In genomic region chr21:45820171-45821091, GRCh38 we compare ENCODE assay signal across 8 cellular contexts.
A peak's percentile ranks its signal among the peaks of the same experiment; 100 is the strongest.
DNase-seq lines count a peak whose midpoint lies in the region; ATAC-seq, FAIRE-seq and TF ChIP-seq lines count a peak whose summit lies in the region.

No MANE protein-coding gene starts in this region.

- H3K4me2 ChIP-seq in HepG2 (ENCODE audit: low read depth, low read length): peak overlapping the region; percentile 16; the same call in 1 of the 2 replicates

- intact Hi-C loops in HepG2 (cut with micrococcal nuclease; ENCODE audit: unreplicated experiment): loop anchor here (1.0 to 2.0 kb wide), 4 partner anchors 126 to 264 kb away; no protein-coding TSS in a partner anchor

- peaks cover 4% of the 10 kb centered on the region; the same call in 1 of the 2 replicates for H3K4me1 ChIP-seq in HEK293 (ENCODE audit: control insufficient read depth, insufficient read depth, low read length)
- H3K4me1 ChIP-seq in HepG2 (ENCODE audit: insufficient read depth, low read length): peaks cover 35% of the 10 kb centered on the region

- WGBS in HepG2 (ENCODE audit: low lambda C conversion rate): 15% methylated on average over 7 of the region's 31 CpGs

- no TSS peak for BruUV-seq in HepG2 (replicated peaks; lab: Mats Ljungman, UMichigan)

- no peaks in the 10 kb centered on the region for H3K9me3 ChIP-seq in HEK293 (ENCODE audit: control insufficient read depth, insufficient read depth, low read depth, low read length)
- no peaks in the 10 kb centered on the region for H3K9me3 ChIP-seq in HepG2 (ENCODE audit: low read length)

- peak; percentile 82 for FAIRE-seq in HepG2 (lab: Jason Lieb, UNC)

- TF ChIP-seq POLR2A in HepG2 (IDR thresholded peaks at IDR 0.05; ENCODE audit: insufficient read depth in 1 of 2, low read depth in 2 of 2, low read length in 2 of 2): no peak

- DNase-seq in Ammon's horn (ENCODE audit: low spot score) (peak; percentile 93), NCI-H526 treated with DMSO at 0.1 percent for 48 hours (lab: John Stamatoyannopoulos, UW) (peak; percentile 42), chondrocyte (ENCODE audit: low spot score) (no peak), HepG2 (ENCODE audit: low spot score) (peak; percentile 78)
- peak; percentile 88 for DNase-seq in activated CD4-positive, alpha-beta T cell treated with anti-CD3 and anti-CD28 coated beads for 48 hours
- peak; percentile 30 to 75 (median 64) for DNase-seq in stimulated activated CD4-positive, alpha-beta T cell treated with anti-CD3 and anti-CD28 coated beads, TNF-alpha, amount 100 ng/mL, for 1 hour (ENCODE audit: low read depth in 3 of 3, low spot score in 1 of 3)

- H3K27me3 ChIP-seq in HepG2 (ENCODE audit: control insufficient read depth in 1 of 2, insufficient read depth in 2 of 2, low read length in 2 of 2): peaks cover 2 to 44% of the 10 kb centered on the region in 2 experiments; a peak in 3 of 5 replicates

- H3K36me3 ChIP-seq in HEK293 (ENCODE audit: control insufficient read depth in 2 of 2, insufficient read depth in 1 of 2, low read length in 2 of 2): no peaks in the 10 kb centered on the region
- no peaks in the 10 kb centered on the region for H3K36me3 ChIP-seq in HepG2 (replicated peaks in 1 of 2; ENCODE audit: control insufficient read depth in 1 of 2, insufficient read depth in 2 of 2, low read length in 2 of 2)

- CTCF ChIA-PET in HEK293 (lab: Yijun Ruan, JAX) (interaction anchor here (0.6 to 5.2 kb wide), 30 partner anchors 8 to 683 kb away, joined by 3 to 41 read pairs (median 4); no protein-coding TSS in a partner anchor), HepG2 (lab: Yijun Ruan, JAX; ENCODE audit: low intra/inter-chr PET ratio, low total read pairs) (interaction anchor here (0.7 to 2.9 kb wide), 6 partner anchors 126 to 680 kb away, joined by 3 to 27 read pairs (median 7); no protein-coding TSS in a partner anchor)

- H3K27ac ChIP-seq in HEK293 (ENCODE audit: extremely low read depth, low read depth, low read length) (no peak overlapping the region), HepG2 (ENCODE audit: extremely low read length, insufficient read depth, low read length) (no peak overlapping the region)

- peak; percentile 95 for TF ChIP-seq RAD21 in HepG2 (CRISPR knock-in tag; IDR thresholded peaks at IDR 0.05)

- in situ Hi-C loops in HepG2 (cut with HindIII; ENCODE audit: extremely low pct_ligation_motif_present, low pct_unique_long_range_greater_than_20kb): loop anchor here (5.0 kb wide), 1 partner anchor 263 kb away; no protein-coding TSS in a partner anchor

- POLR2A ChIA-PET in HEK293 (lab: Yijun Ruan, JAX) (interaction anchor here (0.5 to 1.7 kb wide), 3 partner anchors 102 to 533 kb away, joined by 3 to 8 read pairs (median 3); partner anchors contain the start of gene POFUT2), HepG2 (lab: Yijun Ruan, JAX) (interaction anchor here (2.0 kb wide), 1 partner anchor 265 kb away, joined by 8 read pairs; no protein-coding TSS in a partner anchor)

- no peak for TF ChIP-seq EP300 in HepG2 (IDR thresholded peaks at IDR 0.05; ENCODE audit: low read depth in 2 of 2, low read length in 2 of 2)
- no peak for TF ChIP-seq EP300 in HepG2 (CRISPR knock-in tag; IDR thresholded peaks at IDR 0.05; ENCODE audit: borderline replicate concordance)

- peak overlapping the region; percentile 66 for H3K27ac Mint-ChIP-seq in chondrocyte (ENCODE audit: unreplicated experiment)

- H3K4me3 ChIP-seq in HEK293 (ENCODE audit: low read depth, low read length) (no peak overlapping the region), HepG2 (replicated peaks in 1 of 3; ENCODE audit: insufficient read depth in 1 of 3, low read depth in 2 of 3, low read length in 3 of 3) (no peak overlapping the region; a peak in 1 of 6 replicates)

- H3K27me3 Mint-ChIP-seq in chondrocyte (ENCODE audit: low read depth): peaks cover 3% of the 10 kb centered on the region

- peaks cover 32% of the 10 kb centered on the region for H3K4me1 Mint-ChIP-seq in chondrocyte (ENCODE audit: low read depth)

- TF ChIP-seq CTCF in HEK293 (tag by site-specific recombination; IDR thresholded peaks at IDR 0.05) (peak; percentile 96), chondrocyte (IDR thresholded peaks at IDR 0.05) (peak; percentile 92), HepG2 (CRISPR knock-in tag; IDR thresholded peaks at IDR 0.05) (peak; percentile 96)

- no peak overlapping the region for H3K9ac ChIP-seq in HepG2 (ENCODE audit: insufficient read depth, low read depth, low read length)

- no peaks in the 10 kb centered on the region for H4K20me1 ChIP-seq in HepG2 (ENCODE audit: insufficient read depth, low read length)

- H3K4me3 Mint-ChIP-seq in chondrocyte (ENCODE audit: unreplicated experiment): no peak overlapping the region

- H3K79me2 ChIP-seq in HepG2 (ENCODE audit: insufficient read depth, low read length): no peaks in the 10 kb centered on the region

- no peaks in the 10 kb centered on the region for H3K9me3 Mint-ChIP-seq in chondrocyte (ENCODE audit: low read depth)

- H3K36me3 Mint-ChIP-seq in chondrocyte (ENCODE audit: low read depth): peaks cover 2% of the 10 kb centered on the region

- H2AFZ ChIP-seq in HepG2 (ENCODE audit: low read length): no peak overlapping the region

- peak; percentile 85 for ATAC-seq in HepG2
- ATAC-seq in HG03521 (IDR thresholded peaks at IDR 0.05; ENCODE audit: unreplicated experiment): no peak

TF ChIP-seq in HEK293, 187 proteins besides CTCF, POLR2A, EP300 and RAD21 (continues in another document):
- TF ChIP-seq, protein P1, sequence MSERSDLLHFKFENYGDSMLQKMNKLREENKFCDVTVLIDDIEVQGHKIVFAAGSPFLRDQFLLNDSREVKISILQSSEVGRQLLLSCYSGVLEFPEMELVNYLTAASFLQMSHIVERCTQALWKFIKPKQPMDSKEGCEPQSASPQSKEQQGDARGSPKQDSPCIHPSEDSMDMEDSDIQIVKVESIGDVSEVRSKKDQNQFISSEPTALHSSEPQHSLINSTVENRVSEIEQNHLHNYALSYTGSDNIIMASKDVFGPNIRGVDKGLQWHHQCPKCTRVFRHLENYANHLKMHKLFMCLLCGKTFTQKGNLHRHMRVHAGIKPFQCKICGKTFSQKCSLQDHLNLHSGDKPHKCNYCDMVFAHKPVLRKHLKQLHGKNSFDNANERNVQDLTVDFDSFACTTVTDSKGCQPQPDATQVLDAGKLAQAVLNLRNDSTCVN (tag by site-specific recombination; optimal IDR thresholded peaks at IDR 0.05): peak; percentile 14
- TF ChIP-seq ZNF629 (tag by site-specific recombination; IDR thresholded peaks at IDR 0.05): peak; percentile 31; the same call in 1 of the 2 replicates
- peak; percentile 58 for TF ChIP-seq IKZF3 (tag by site-specific recombination; IDR thresholded peaks at IDR 0.05)
- TF ChIP-seq ZBTB17 (tag by site-specific recombination; IDR thresholded peaks at IDR 0.05): peak; percentile 45; the same call in 1 of the 2 replicates
- peak; percentile 96 for TF ChIP-seq ZNF654 (tag by site-specific recombination; IDR thresholded peaks at IDR 0.05; ENCODE audit: low read depth)
- no peak for TF ChIP-seq RBAK (tag by site-specific recombination; IDR thresholded peaks at IDR 0.05)
- TF ChIP-seq ZBTB7A (tag by site-specific recombination; IDR thresholded peaks at IDR 0.05; ENCODE audit: low read depth): no peak
- peak; percentile 82 for TF ChIP-seq ZNF335 (tag by site-specific recombination; conservative IDR thresholded peaks at IDR 0.05)
- TF ChIP-seq, protein P2, sequence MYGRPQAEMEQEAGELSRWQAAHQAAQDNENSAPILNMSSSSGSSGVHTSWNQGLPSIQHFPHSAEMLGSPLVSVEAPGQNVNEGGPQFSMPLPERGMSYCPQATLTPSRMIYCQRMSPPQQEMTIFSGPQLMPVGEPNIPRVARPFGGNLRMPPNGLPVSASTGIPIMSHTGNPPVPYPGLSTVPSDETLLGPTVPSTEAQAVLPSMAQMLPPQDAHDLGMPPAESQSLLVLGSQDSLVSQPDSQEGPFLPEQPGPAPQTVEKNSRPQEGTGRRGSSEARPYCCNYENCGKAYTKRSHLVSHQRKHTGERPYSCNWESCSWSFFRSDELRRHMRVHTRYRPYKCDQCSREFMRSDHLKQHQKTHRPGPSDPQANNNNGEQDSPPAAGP (tag by site-specific recombination; IDR thresholded peaks at IDR 0.05): peak; percentile 73
- TF ChIP-seq ZNF324 (tag by site-specific recombination; IDR thresholded peaks at IDR 0.05): peak; percentile 48; the same call in 1 of the 2 replicates

TF ChIP-seq in HepG2, 621 proteins besides CTCF, POLR2A, EP300 and RAD21 (continues in another document):
- no peak for TF ChIP-seq SOX6 (IDR thresholded peaks at IDR 0.05)
- 0 out of 2 replicates have a peak, but pooled peaks have one; percentile 13 for TF ChIP-seq SOX6 (CRISPR knock-in tag; IDR thresholded peaks at IDR 0.05)
- TF ChIP-seq, protein P3, sequence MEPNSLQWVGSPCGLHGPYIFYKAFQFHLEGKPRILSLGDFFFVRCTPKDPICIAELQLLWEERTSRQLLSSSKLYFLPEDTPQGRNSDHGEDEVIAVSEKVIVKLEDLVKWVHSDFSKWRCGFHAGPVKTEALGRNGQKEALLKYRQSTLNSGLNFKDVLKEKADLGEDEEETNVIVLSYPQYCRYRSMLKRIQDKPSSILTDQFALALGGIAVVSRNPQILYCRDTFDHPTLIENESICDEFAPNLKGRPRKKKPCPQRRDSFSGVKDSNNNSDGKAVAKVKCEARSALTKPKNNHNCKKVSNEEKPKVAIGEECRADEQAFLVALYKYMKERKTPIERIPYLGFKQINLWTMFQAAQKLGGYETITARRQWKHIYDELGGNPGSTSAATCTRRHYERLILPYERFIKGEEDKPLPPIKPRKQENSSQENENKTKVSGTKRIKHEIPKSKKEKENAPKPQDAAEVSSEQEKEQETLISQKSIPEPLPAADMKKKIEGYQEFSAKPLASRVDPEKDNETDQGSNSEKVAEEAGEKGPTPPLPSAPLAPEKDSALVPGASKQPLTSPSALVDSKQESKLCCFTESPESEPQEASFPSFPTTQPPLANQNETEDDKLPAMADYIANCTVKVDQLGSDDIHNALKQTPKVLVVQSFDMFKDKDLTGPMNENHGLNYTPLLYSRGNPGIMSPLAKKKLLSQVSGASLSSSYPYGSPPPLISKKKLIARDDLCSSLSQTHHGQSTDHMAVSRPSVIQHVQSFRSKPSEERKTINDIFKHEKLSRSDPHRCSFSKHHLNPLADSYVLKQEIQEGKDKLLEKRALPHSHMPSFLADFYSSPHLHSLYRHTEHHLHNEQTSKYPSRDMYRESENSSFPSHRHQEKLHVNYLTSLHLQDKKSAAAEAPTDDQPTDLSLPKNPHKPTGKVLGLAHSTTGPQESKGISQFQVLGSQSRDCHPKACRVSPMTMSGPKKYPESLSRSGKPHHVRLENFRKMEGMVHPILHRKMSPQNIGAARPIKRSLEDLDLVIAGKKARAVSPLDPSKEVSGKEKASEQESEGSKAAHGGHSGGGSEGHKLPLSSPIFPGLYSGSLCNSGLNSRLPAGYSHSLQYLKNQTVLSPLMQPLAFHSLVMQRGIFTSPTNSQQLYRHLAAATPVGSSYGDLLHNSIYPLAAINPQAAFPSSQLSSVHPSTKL (CRISPR knock-in tag; IDR thresholded peaks at IDR 0.05): 0 out of 2 replicates have a peak, but pooled peaks have one; percentile 30
